Comparison of ENCODE assay signal across 12 cellular contexts in the genomic region with DNA sequence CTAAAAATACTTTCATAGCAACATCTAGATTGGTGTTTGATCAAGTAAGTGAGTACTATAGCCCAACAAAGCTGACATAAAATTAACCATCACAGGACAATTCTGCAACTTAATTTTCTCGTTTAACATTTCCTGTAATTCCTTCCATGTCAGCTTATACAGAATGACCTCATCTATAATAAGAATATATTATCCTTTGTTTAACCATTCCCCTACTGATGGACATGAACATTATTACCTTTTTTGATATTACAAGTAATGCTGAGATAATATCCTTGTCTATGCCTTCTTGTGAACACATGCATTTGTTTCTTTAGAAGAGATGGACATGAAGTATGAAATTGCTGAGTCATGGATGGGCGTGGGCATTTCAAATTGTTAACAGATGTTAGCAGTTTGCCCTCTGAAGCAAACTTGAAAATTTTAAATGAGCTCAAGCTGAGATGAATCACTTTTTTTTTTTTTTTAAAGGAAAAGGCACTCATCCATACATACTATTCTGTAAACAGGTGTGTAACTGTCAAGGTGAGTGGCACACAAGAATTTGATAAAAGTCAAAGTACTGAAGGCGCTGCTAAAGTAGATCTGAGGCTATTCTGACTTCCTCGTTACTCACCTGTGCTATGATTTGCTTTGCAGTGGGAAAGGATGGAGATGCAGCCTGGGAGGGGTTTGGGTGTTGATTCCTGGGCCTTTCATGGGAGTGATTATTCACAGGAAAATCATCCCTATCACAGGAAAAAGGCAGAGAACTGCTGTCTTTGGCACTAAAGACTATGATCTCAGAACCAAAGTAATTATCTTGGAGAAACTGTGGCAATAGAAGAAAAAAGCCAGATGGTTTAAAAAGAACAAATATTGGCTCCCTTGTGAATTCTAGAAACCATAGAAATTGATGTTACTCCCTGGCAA.
DNase-seq lines count a peak whose midpoint lies in the region; ATAC-seq and TF ChIP-seq lines count a peak whose summit lies in the region.
"Had no signal": no experiment of that assay in that cellular context is flagged by ENCODE, and none has a peak within 500 bp of the region (broad histone marks: within the 10 kb centered on the region; RNA-seq: fewer than 3 reads in every experiment).

No MANE protein-coding gene starts in this region.

- DNase-seq in AG08395 (ENCODE audit: low spot score): peak; percentile 57
- peak; percentile 64 for DNase-seq in GM04503 (ENCODE audit: low read depth)
- no peak for DNase-seq in activated CD4-positive, alpha-beta memory T cell treated with anti-CD3 and anti-CD28 coated beads, Interleukin-2, amount 10 ng/mL, durations not matched to agents 7 days and 5 days
- DNase-seq in foreskin fibroblast: peak; percentile 75 to 90
- no peak for DNase-seq in NCI-H526 treated with DMSO at 0.1 percent for 48 hours (lab: John Stamatoyannopoulos, UW)
- no peak for DNase-seq in stimulated activated CD4-positive, alpha-beta T cell treated with anti-CD3 and anti-CD28 coated beads, Interleukin-15, amount 100 ng/mL, for 24 hours
- no peak for DNase-seq in GM10248 (ENCODE audit: extremely low spot score)
- DNase-seq: activated B cell treated with CpG ODN at 0.5 μM for 24 hours; KG1; stimulated activated CD4-positive, alpha-beta T cell treated with anti-CD3 and anti-CD28 coated beads, Interleukin-12 subunit alpha, Interleukin-12 subunit beta, amount 100 ng/mL, for 4 hours; stimulated activated naive CD8-positive, alpha-beta T cell treated with anti-CD3 and anti-CD28 coated beads, Interleukin-15, Interleukin-2, amounts not matched to agents 100 U/mL and 50 U/mL, for 24 hours had no signal

- POLR2A ChIA-PET in activated CD4-positive, alpha-beta memory T cell treated with anti-CD3 and anti-CD28 coated beads, Interleukin-2, amount 10 ng/mL, durations not matched to agents 7 days and 5 days (lab: Charles Lee): no interaction called here
- POLR2A ChIA-PET in GM10248 (lab: Yijun Ruan, JAX): no interaction called here

- H3K4me1 Mint-ChIP-seq in activated CD4-positive, alpha-beta memory T cell treated with anti-CD3 and anti-CD28 coated beads, Interleukin-2, amount 10 ng/mL, durations not matched to agents 7 days and 5 days: peaks cover 14% of the 10 kb centered on the region
- H3K4me1 Mint-ChIP-seq: activated B cell treated with CpG ODN at 0.5 μM for 24 hours had no signal

- no peak for ATAC-seq in HG03196 (IDR thresholded peaks at IDR 0.05; ENCODE audit: unreplicated experiment)
- ATAC-seq: stimulated activated naive CD8-positive, alpha-beta T cell treated with anti-CD3 and anti-CD28 coated beads, Interleukin-15, Interleukin-2, amounts not matched to agents 100 U/mL and 50 U/mL, for 24 hours had no signal

- CTCF ChIA-PET in activated CD4-positive, alpha-beta memory T cell treated with anti-CD3 and anti-CD28 coated beads, Interleukin-2, amount 10 ng/mL, durations not matched to agents 7 days and 5 days (lab: Charles Lee): no interaction called here
- CTCF ChIA-PET in GM10248 (lab: Yijun Ruan, JAX): no interaction called here

- H3K4me3 Mint-ChIP-seq in activated CD4-positive, alpha-beta memory T cell treated with anti-CD3 and anti-CD28 coated beads, Interleukin-2, amount 10 ng/mL, durations not matched to agents 7 days and 5 days: no peak overlapping the region
- H3K4me3 Mint-ChIP-seq: activated B cell treated with CpG ODN at 0.5 μM for 24 hours had no signal

- no peaks in the 10 kb centered on the region for H3K9me3 Mint-ChIP-seq in activated CD4-positive, alpha-beta memory T cell treated with anti-CD3 and anti-CD28 coated beads, Interleukin-2, amount 10 ng/mL, durations not matched to agents 7 days and 5 days
- H3K9me3 Mint-ChIP-seq: activated B cell treated with CpG ODN at 0.5 μM for 24 hours had no signal

- peaks cover 67% of the 10 kb centered on the region for H3K36me3 Mint-ChIP-seq in activated CD4-positive, alpha-beta memory T cell treated with anti-CD3 and anti-CD28 coated beads, Interleukin-2, amount 10 ng/mL, durations not matched to agents 7 days and 5 days (ENCODE audit: low read depth)

- no peaks in the 10 kb centered on the region for H3K27me3 Mint-ChIP-seq in activated CD4-positive, alpha-beta memory T cell treated with anti-CD3 and anti-CD28 coated beads, Interleukin-2, amount 10 ng/mL, durations not matched to agents 7 days and 5 days
- H3K27me3 Mint-ChIP-seq: activated B cell treated with CpG ODN at 0.5 μM for 24 hours had no signal

- no peak overlapping the region for H3K4me3 ChIP-seq in foreskin fibroblast (ENCODE audit: low read depth in 1 of 2, low read length in 2 of 2)

- no peak for TF ChIP-seq CTCF in foreskin fibroblast (IDR thresholded peaks at IDR 0.05; ENCODE audit: low read depth, low read length)
- no peak for TF ChIP-seq CTCF in GM10248 (IDR thresholded peaks at IDR 0.05; ENCODE audit: control extremely low read depth, extremely low read depth, low read depth, missing control alignments)

- peak overlapping the region; percentile 18 for H3K27ac Mint-ChIP-seq in activated CD4-positive, alpha-beta memory T cell treated with anti-CD3 and anti-CD28 coated beads, Interleukin-2, amount 10 ng/mL, durations not matched to agents 7 days and 5 days
- H3K27ac Mint-ChIP-seq: activated B cell treated with CpG ODN at 0.5 μM for 24 hours had no signal

Comparison
In these comparisons a context has a peak if more than half of its experiments do, and no peak if none do; other contexts are left out.
1. DNase-seq: peak in AG08395 (single experiment), GM04503 (single experiment) and foreskin fibroblast (2 of 2); none in activated CD4-positive, alpha-beta memory T cell treated with anti-CD3 and anti-CD28 coated beads, Interleukin-2, amount 10 ng/mL, durations not matched to agents 7 days and 5 days (single experiment), NCI-H526 treated with DMSO at 0.1 percent for 48 hours (single experiment), stimulated activated CD4-positive, alpha-beta T cell treated with anti-CD3 and anti-CD28 coated beads, Interleukin-15, amount 100 ng/mL, for 24 hours (single experiment) and GM10248 (single experiment).